ENCODE assay signal across 1 cellular context in the genomic region with DNA sequence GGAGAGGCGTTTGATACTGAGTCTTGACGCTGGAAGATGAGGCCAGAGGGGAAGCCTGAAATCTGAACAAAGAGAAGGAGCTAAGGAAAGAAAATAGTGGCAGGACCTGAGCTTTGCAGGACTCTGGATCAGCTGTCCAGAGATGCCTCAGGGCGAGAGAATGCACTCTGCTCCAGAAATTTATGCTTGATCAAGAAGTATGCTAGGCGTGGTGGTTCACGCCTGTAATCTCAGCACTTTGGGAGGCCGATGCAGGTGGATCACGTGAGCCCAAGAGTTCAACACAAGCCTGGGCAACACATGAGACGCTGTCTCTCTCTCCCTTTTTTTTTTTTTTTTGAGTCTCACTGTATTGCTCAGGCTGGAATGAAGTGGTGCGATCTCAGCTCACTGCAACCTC.
TF ChIP-seq lines count a peak whose summit lies in the region.

No MANE protein-coding gene starts in this region.

TF ChIP-seq in GM23338, 12 proteins besides CTCF, POLR2A, EP300 and RAD21:
- TF ChIP-seq EZH2 (IDR thresholded peaks at IDR 0.05; ENCODE audit: low read depth, unreplicated experiment) (no peak), NANOG (IDR thresholded peaks at IDR 0.05; ENCODE audit: borderline replicate concordance) (no peak), CREB1 (CRISPR knock-in tag; IDR thresholded peaks at IDR 0.05; ENCODE audit: low read depth) (no peak), ETS1 (IDR thresholded peaks at IDR 0.05) (no peak), ZNF114 (CRISPR knock-in tag; IDR thresholded peaks at IDR 0.05) (no peak), REST (IDR thresholded peaks at IDR 0.05; ENCODE audit: unreplicated experiment) (no peak), JUNB (IDR thresholded peaks at IDR 0.05; ENCODE audit: unreplicated experiment) (no peak), POLR2AphosphoS5 (IDR thresholded peaks at IDR 0.05; ENCODE audit: low read depth) (no peak), EZH2phosphoT487 (IDR thresholded peaks at IDR 0.05; ENCODE audit: unreplicated experiment) (no peak)
- TF ChIP-seq, protein P1, sequence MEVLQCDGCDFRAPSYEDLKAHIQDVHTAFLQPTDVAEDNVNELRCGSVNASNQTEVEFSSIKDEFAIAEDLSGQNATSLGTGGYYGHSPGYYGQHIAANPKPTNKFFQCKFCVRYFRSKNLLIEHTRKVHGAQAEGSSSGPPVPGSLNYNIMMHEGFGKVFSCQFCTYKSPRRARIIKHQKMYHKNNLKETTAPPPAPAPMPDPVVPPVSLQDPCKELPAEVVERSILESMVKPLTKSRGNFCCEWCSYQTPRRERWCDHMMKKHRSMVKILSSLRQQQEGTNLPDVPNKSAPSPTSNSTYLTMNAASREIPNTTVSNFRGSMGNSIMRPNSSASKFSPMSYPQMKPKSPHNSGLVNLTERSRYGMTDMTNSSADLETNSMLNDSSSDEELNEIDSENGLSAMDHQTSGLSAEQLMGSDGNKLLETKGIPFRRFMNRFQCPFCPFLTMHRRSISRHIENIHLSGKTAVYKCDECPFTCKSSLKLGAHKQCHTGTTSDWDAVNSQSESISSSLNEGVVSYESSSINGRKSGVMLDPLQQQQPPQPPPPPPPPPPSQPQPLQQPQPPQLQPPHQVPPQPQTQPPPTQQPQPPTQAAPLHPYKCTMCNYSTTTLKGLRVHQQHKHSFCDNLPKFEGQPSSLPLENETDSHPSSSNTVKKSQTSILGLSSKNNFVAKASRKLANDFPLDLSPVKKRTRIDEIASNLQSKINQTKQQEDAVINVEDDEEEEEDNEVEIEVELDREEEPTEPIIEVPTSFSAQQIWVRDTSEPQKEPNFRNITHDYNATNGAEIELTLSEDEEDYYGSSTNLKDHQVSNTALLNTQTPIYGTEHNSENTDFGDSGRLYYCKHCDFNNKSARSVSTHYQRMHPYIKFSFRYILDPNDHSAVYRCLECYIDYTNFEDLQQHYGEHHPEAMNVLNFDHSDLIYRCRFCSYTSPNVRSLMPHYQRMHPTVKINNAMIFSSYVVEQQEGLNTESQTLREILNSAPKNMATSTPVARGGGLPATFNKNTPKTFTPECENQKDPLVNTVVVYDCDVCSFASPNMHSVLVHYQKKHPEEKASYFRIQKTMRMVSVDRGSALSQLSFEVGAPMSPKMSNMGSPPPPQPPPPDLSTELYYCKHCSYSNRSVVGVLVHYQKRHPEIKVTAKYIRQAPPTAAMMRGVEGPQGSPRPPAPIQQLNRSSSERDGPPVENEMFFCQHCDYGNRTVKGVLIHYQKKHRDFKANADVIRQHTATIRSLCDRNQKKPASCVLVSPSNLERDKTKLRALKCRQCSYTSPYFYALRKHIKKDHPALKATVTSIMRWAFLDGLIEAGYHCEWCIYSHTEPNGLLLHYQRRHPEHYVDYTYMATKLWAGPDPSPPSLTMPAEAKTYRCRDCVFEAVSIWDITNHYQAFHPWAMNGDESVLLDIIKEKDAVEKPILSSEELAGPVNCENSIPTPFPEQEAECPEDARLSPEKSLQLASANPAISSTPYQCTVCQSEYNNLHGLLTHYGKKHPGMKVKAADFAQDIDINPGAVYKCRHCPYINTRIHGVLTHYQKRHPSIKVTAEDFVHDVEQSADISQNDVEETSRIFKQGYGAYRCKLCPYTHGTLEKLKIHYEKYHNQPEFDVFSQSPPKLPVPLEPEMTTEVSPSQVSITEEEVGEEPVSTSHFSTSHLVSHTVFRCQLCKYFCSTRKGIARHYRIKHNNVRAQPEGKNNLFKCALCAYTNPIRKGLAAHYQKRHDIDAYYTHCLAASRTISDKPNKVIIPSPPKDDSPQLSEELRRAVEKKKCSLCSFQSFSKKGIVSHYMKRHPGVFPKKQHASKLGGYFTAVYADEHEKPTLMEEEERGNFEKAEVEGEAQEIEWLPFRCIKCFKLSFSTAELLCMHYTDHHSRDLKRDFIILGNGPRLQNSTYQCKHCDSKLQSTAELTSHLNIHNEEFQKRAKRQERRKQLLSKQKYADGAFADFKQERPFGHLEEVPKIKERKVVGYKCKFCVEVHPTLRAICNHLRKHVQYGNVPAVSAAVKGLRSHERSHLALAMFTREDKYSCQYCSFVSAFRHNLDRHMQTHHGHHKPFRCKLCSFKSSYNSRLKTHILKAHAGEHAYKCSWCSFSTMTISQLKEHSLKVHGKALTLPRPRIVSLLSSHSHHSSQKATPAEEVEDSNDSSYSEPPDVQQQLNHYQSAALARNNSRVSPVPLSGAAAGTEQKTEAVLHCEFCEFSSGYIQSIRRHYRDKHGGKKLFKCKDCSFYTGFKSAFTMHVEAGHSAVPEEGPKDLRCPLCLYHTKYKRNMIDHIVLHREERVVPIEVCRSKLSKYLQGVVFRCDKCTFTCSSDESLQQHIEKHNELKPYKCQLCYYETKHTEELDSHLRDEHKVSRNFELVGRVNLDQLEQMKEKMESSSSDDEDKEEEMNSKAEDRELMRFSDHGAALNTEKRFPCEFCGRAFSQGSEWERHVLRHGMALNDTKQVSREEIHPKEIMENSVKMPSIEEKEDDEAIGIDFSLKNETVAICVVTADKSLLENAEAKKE (CRISPR knock-in tag; IDR thresholded peaks at IDR 0.05), result no peak
